Comparison of ENCODE assay signal across 1 cellular context in the genomic region with DNA sequence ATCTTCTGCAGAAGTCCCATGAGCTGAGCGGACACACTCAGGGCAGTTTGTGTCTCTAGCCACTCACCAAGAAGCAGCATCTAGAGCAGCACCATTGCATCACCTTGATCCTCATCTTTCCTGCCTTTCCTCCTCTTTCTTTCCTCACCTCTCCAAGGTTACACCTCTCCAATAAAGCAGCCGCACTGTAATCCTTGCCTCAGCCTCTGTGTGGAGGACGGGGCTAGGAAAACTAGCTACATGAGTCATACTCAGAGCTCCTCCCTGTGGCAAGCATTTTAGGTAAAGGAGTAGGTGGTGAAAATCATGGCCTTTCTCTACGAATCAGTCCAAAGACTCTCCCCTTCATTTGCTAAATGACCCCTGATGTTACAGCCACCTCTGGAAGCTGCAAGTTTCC.
TF ChIP-seq lines count a peak whose summit lies in the region.

No MANE protein-coding gene starts in this region.

TF ChIP-seq in IMR-90, 13 proteins besides CTCF, POLR2A, EP300 and RAD21 (continued from another document):
- TF ChIP-seq, protein P1, sequence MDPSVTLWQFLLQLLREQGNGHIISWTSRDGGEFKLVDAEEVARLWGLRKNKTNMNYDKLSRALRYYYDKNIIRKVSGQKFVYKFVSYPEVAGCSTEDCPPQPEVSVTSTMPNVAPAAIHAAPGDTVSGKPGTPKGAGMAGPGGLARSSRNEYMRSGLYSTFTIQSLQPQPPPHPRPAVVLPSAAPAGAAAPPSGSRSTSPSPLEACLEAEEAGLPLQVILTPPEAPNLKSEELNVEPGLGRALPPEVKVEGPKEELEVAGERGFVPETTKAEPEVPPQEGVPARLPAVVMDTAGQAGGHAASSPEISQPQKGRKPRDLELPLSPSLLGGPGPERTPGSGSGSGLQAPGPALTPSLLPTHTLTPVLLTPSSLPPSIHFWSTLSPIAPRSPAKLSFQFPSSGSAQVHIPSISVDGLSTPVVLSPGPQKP (IDR thresholded peaks at IDR 0.05; ENCODE audit: borderline replicate concordance, low read depth, low read length), result no peak
- TF ChIP-seq CEBPB (IDR thresholded peaks at IDR 0.05; ENCODE audit: low read depth, low read length), result no peak
- TF ChIP-seq MXI1 (IDR thresholded peaks at IDR 0.05; ENCODE audit: borderline replicate concordance, low read depth, low read length), result no peak
- TF ChIP-seq MAFK (IDR thresholded peaks at IDR 0.05; ENCODE audit: low read depth, low read length), result no peak
- no peak for TF ChIP-seq RFX5 (IDR thresholded peaks at IDR 0.05; ENCODE audit: low read depth, low read length)
- TF ChIP-seq USF2 (IDR thresholded peaks at IDR 0.05; ENCODE audit: low read depth, low read length), result no peak
- no peak for TF ChIP-seq SMC3 (IDR thresholded peaks at IDR 0.05; ENCODE audit: low read depth, low read length)
- TF ChIP-seq RCOR1 (IDR thresholded peaks at IDR 0.05; ENCODE audit: insufficient replicate concordance, low read length), result no peak
